Comparison of ENCODE assay signal across 8 cellular contexts in genomic region chr13:80342541-80343371, GRCh38. TPM values are rescaled to one million over a fixed set of nuclear protein-coding genes. Genes with fewer than 3 reads are reported as not detected.
DNase-seq lines count a peak whose midpoint lies in the region; ATAC-seq, FAIRE-seq and TF ChIP-seq lines count a peak whose summit lies in the region.

No MANE protein-coding gene starts in this region.

- H4K5ac ChIP-seq in H9 (ENCODE audit: insufficient read length, low read depth, low read length), result no peak overlapping the region

- CTCF ChIA-PET in GM12878 (lab: Yijun Ruan, JAX), result interaction anchor here (0.5 to 12.2 kb wide), 48 partner anchors 12 to 805 kb away, joined by 3 to 228 read pairs (median 4); no protein-coding TSS in a partner anchor

- H3K27me3 ChIP-seq in GM06990 (replicated peaks; ENCODE audit: control insufficient read depth, insufficient read depth, low read length) (no peaks in the 10 kb centered on the region), H9 (ENCODE audit: insufficient read depth, low read length) (no peaks in the 10 kb centered on the region), MM.1S (replicated peaks; ENCODE audit: insufficient read depth, low read length) (peaks cover 5% of the 10 kb centered on the region; the same call in 1 of the 2 replicates), GM12878 (replicated peaks in 1 of 2; ENCODE audit: control insufficient read depth in 2 of 2, insufficient read depth in 2 of 2, low read length in 1 of 2) (no peaks in the 10 kb centered on the region; a peak in 1 of 4 replicates), iPS DF 6.9 (ENCODE audit: control insufficient read depth, insufficient read depth, low read length) (no peaks in the 10 kb centered on the region), sigmoid colon (no peaks in the 10 kb centered on the region)

- no peak for FAIRE-seq in GM12878 (lab: Jason Lieb, UNC)

- peaks cover 8% of the 10 kb centered on the region for H3K27me3 Mint-ChIP-seq in H9 (ENCODE audit: low read depth)

- peaks cover 15 to 35% of the 10 kb centered on the region in 2 experiments for H3K4me1 Mint-ChIP-seq in H9

- POLR2A ChIA-PET in GM12878 (lab: Charles Lee), result interaction anchor here (0.6 to 10.1 kb wide), 16 partner anchors 14 to 668 kb away, joined by 3 to 147 read pairs (median 3); no protein-coding TSS in a partner anchor

- H3K23ac ChIP-seq in H9 (ENCODE audit: insufficient read length, low read depth, low read length), result no peak overlapping the region

- H3T11ph ChIP-seq in H9 (ENCODE audit: low read length), result no peak overlapping the region

- RAD21 ChIA-PET in GM12878 (lab: Charles Lee; ENCODE audit: unreplicated experiment), result interaction anchor here (0.6 to 11.5 kb wide), 52 partner anchors 10 to 919 kb away, joined by 3 to 347 read pairs (median 4); no protein-coding TSS in a partner anchor

- H3K9me3 Mint-ChIP-seq in H9, result peaks cover 0 to 3% of the 10 kb centered on the region in 2 experiments; a peak in 2 of 5 replicates

- H3K4me1 ChIP-seq in H9 (ENCODE audit: insufficient read depth, low read length) (no peaks in the 10 kb centered on the region), MM.1S (ENCODE audit: low read length) (no peaks in the 10 kb centered on the region), GM12878 (ENCODE audit: control insufficient read depth, insufficient read depth, low read length) (no peaks in the 10 kb centered on the region), iPS DF 6.9 (ENCODE audit: control insufficient read depth, insufficient read depth, low read length) (0 out of 2 replicates have a peak, but pooled peaks cover 1% of the 10 kb centered on the region), sigmoid colon (peaks cover 0 to 13% (median 10%) of the 10 kb centered on the region in 4 donors)

- DNase-seq in GM06990 (ENCODE audit: extremely low read depth, insufficient read length), result peak; percentile 81
- peak; percentile 86 for DNase-seq in H9
- DNase-seq in MM.1S, result peak; percentile 76
- DNase-seq in T1000 (lab: John Stamatoyannopoulos, UW), result peak; percentile 35
- DNase-seq in GM12878 (ENCODE audit: low read depth, low spot score), result no peak
- no peak for DNase-seq in iPS DF 6.9 (ENCODE audit: low read depth, low spot score)
- peak; percentile 90 for DNase-seq in sigmoid colon
- no peak for DNase-seq in NCI-H2029 treated with DMSO at 0.1 percent for 48 hours (lab: John Stamatoyannopoulos, UW)

- no peak overlapping the region for H4K8ac ChIP-seq in H9 (replicated peaks; ENCODE audit: insufficient read length, low read depth, low read length)

- peaks cover 21% of the 10 kb centered on the region for H3K23me2 ChIP-seq in H9 (ENCODE audit: insufficient read length, low read depth, low read length, poor library complexity, severe bottlenecking)

- H3K36me3 ChIP-seq in GM06990 (ENCODE audit: control insufficient read depth, insufficient read depth, low read length) (no peaks in the 10 kb centered on the region), MM.1S (replicated peaks; ENCODE audit: insufficient read depth, low read length) (no peaks in the 10 kb centered on the region), GM12878 (ENCODE audit: control insufficient read depth in 2 of 2, insufficient read depth in 2 of 2, low read length in 1 of 2) (no peaks in the 10 kb centered on the region), iPS DF 6.9 (ENCODE audit: control insufficient read depth, insufficient read depth, low read length) (no peaks in the 10 kb centered on the region), sigmoid colon (no peaks in the 10 kb centered on the region)

- no peaks in the 10 kb centered on the region for H3K79me1 ChIP-seq in H9 (ENCODE audit: insufficient read depth, low read depth, low read length, poor library complexity, severe bottlenecking)

- no peak overlapping the region for H3K56ac ChIP-seq in H9 (ENCODE audit: insufficient read length, low read depth, low read length)

- no peak for TF ChIP-seq EP300 in GM12878 (IDR thresholded peaks at IDR 0.05; ENCODE audit: borderline replicate concordance in 1 of 2, control insufficient read depth in 1 of 2, low read depth in 2 of 2, low read length in 2 of 2)
- TF ChIP-seq EP300 in sigmoid colon (IDR thresholded peaks at IDR 0.05), result no peak

- H3K79me2 ChIP-seq in H9 (ENCODE audit: insufficient read depth, low read length) (peaks cover 29% of the 10 kb centered on the region), MM.1S (ENCODE audit: low read length) (no peaks in the 10 kb centered on the region), GM12878 (ENCODE audit: control insufficient read depth, insufficient read depth, low read length) (peaks cover 9% of the 10 kb centered on the region)

- BruUV-seq in GM12878 (replicated peaks; lab: Mats Ljungman, UMichigan), result no TSS peak

- H2BK15ac ChIP-seq in H9 (ENCODE audit: low read depth, low read length), result no peak overlapping the region

- peaks cover 5% of the 10 kb centered on the region; the same call in 1 of the 2 replicates for H3F3A ChIP-seq in MM.1S (ENCODE audit: insufficient read depth, low read length)

- H3K4ac ChIP-seq in H9 (ENCODE audit: low read depth, low read length), result no peak overlapping the region

- no peak for TF ChIP-seq POLR2A in GM12878 (IDR thresholded peaks at IDR 0.05; ENCODE audit: low read depth, low read length)
- TF ChIP-seq POLR2A in sigmoid colon (IDR thresholded peaks at IDR 0.05), result peak in 1 of 2 donors; percentile 23

- peak overlapping the region; percentile 12 for H2BK12ac ChIP-seq in H9 (ENCODE audit: insufficient read length, low read depth, low read length)

- WGBS in H9 (ENCODE audit: extremely low coverage, insufficient read length, low lambda C conversion rate), result no CpG with 5 or more reads among the region's 57 CpGs
- WGBS in GM12878 (ENCODE audit: insufficient coverage, insufficient replicate concordance, low lambda C conversion rate, missing lambda C conversion rate), result 16% methylated on average over 57 of the region's 57 CpGs
- no CpG with 5 or more reads among the region's 57 CpGs for WGBS in iPS DF 6.9 (ENCODE audit: insufficient coverage, insufficient read length)
- 1% methylated on average over 57 of the region's 57 CpGs for WGBS in sigmoid colon, 2 donors

- ATAC-seq in GM12878, result peak; percentile 51

- H3K27ac Mint-ChIP-seq in H9, result peak overlapping the region; percentile 79 to 95 (median 94)

- SMC1A ChIA-PET in GM12878 (lab: Charles Lee; ENCODE audit: uncharacterized antibody, unreplicated experiment), result interaction anchor here (0.7 to 12.6 kb wide), 52 partner anchors 7 to 709 kb away, joined by 3 to 360 read pairs (median 4); no protein-coding TSS in a partner anchor

- H2AFZ ChIP-seq in H9 (ENCODE audit: low read length), result no peak overlapping the region
- H2AFZ ChIP-seq in MM.1S (ENCODE audit: low read length), result peak overlapping the region; percentile 82
- peak overlapping the region; percentile 78 for H2AFZ ChIP-seq in GM12878 (ENCODE audit: control insufficient read depth, low read depth, low read length)

- H3K9ac ChIP-seq in H9 (ENCODE audit: extremely low read depth, insufficient read length, low read length) (peak overlapping the region; percentile 67), MM.1S (ENCODE audit: low read length) (no peak overlapping the region; the same call in 1 of the 2 replicates), GM12878 (ENCODE audit: control insufficient read depth, insufficient read depth, low read length) (no peak overlapping the region)

- H3K4me3 ChIP-seq in GM06990 (replicated peaks; ENCODE audit: low read depth, low read length), result peak overlapping the region; percentile 37
- H3K4me3 ChIP-seq in MM.1S (ENCODE audit: low read length), result peak overlapping the region; percentile 75
- H3K4me3 ChIP-seq in GM12878, result peak overlapping the region; percentile 43; the same call in 1 of the 2 replicates
- peak overlapping the region; percentile 49; the same call in 1 of the 2 replicates for H3K4me3 ChIP-seq in iPS DF 6.9 (ENCODE audit: low read length)
- peak overlapping the region; percentile 63 to 73 (median 67) for H3K4me3 ChIP-seq in sigmoid colon

- H2BK5ac ChIP-seq in H9 (ENCODE audit: insufficient read length, low read length), result no peak overlapping the region

- intact Hi-C loops in GM12878 (cut with micrococcal nuclease; ENCODE audit: unreplicated experiment), result loop anchor here (2.0 to 5.0 kb wide), 8 partner anchors 20 to 675 kb away; no protein-coding TSS in a partner anchor
- intact Hi-C loops in sigmoid colon (cut with DNase I), result loop anchor here (10.0 kb wide), 2 partner anchors 668 to 672 kb away; no protein-coding TSS in a partner anchor

- H3K9me3 ChIP-seq in H9 (ENCODE audit: control insufficient read depth, low read depth, low read length) (no peaks in the 10 kb centered on the region), MM.1S (replicated peaks; ENCODE audit: insufficient read depth, low read length) (no peaks in the 10 kb centered on the region), GM12878 (replicated peaks; ENCODE audit: control insufficient read depth, insufficient read depth, low read length) (no peaks in the 10 kb centered on the region), iPS DF 6.9 (ENCODE audit: control insufficient read depth, insufficient read depth, low read length) (no peaks in the 10 kb centered on the region), sigmoid colon (no peaks in the 10 kb centered on the region)

- peaks cover 0 to 8% (median 3%) of the 10 kb centered on the region in 3 experiments; a peak in 4 of 7 replicates for H3K36me3 Mint-ChIP-seq in H9 (ENCODE audit: insufficient read depth in 1 of 3, low read depth in 3 of 3)

- H2AK5ac ChIP-seq in H9 (ENCODE audit: insufficient read length, low read length), result no peak overlapping the region

- no peak overlapping the region for H2BK20ac ChIP-seq in H9 (ENCODE audit: low read depth, low read length, poor library complexity, severe bottlenecking)

- H3K14ac ChIP-seq in H9 (ENCODE audit: insufficient read depth, low read length), result peak overlapping the region; percentile 84; the same call in 1 of the 2 replicates

- in situ Hi-C loops in GM12878 (cut with MboI), result no loop called here

- peaks cover 2% of the 10 kb centered on the region for H4K20me1 ChIP-seq in H9 (ENCODE audit: control insufficient read depth, insufficient read depth, insufficient read length)
- H4K20me1 ChIP-seq in MM.1S (ENCODE audit: insufficient read depth, low read length), result no peaks in the 10 kb centered on the region
- no peaks in the 10 kb centered on the region for H4K20me1 ChIP-seq in GM12878 (ENCODE audit: control insufficient read depth, insufficient read depth)

- peak overlapping the region; percentile 77 for H3K18ac ChIP-seq in H9 (ENCODE audit: insufficient read length, low read depth, low read length)

- peak; percentile 83 for TF ChIP-seq RAD21 in GM12878 (IDR thresholded peaks at IDR 0.05; ENCODE audit: insufficient read depth, low read depth, low read length)

- H2BK120ac ChIP-seq in H9 (ENCODE audit: low read depth, low read length, poor library complexity, severe bottlenecking), result no peak overlapping the region

- H4K91ac ChIP-seq in H9 (ENCODE audit: insufficient read length, low read depth, low read length), result no peak overlapping the region

- no peaks in the 10 kb centered on the region for H3K9me2 ChIP-seq in MM.1S (replicated peaks; ENCODE audit: insufficient read depth, low read length)

- H3K4me2 ChIP-seq in H9 (ENCODE audit: insufficient read depth, insufficient read length, low read length), result peak overlapping the region; percentile 76
- peak overlapping the region; percentile 99 for H3K4me2 ChIP-seq in MM.1S (ENCODE audit: low read depth, low read length)
- peak overlapping the region; percentile 41 for H3K4me2 ChIP-seq in GM12878 (ENCODE audit: control insufficient read depth, insufficient read depth)

- peak overlapping the region in 1 of 2 experiments; percentile 87; a peak in 3 of 5 replicates for H3K4me3 Mint-ChIP-seq in H9

- TF ChIP-seq CTCF in GM06990 (IDR thresholded peaks at IDR 0.05; ENCODE audit: insufficient read depth, low read length, poor library complexity, severe bottlenecking), result peak; percentile 77
- peak; percentile 99 for TF ChIP-seq CTCF in H9 (conservative IDR thresholded peaks at IDR 0.05)
- TF ChIP-seq CTCF in MM.1S (IDR thresholded peaks at IDR 0.05; ENCODE audit: low read length), result peak; percentile 83
- peak; percentile 91 to 95 (median 94) for TF ChIP-seq CTCF in GM12878 (IDR thresholded peaks at IDR 0.05 in 2 of 3, conservative IDR thresholded peaks at IDR 0.05 in 1 of 3; ENCODE audit: control insufficient read depth in 2 of 3, extremely low read depth in 1 of 3, insufficient read depth in 1 of 3, low read depth in 3 of 3, low read length in 3 of 3)
- peak; percentile 78 to 98 (median 90) for TF ChIP-seq CTCF in sigmoid colon (IDR thresholded peaks at IDR 0.05)

- H3K27ac ChIP-seq in H9 (ENCODE audit: insufficient read length, low read depth, low read length), result no peak overlapping the region
- no peak overlapping the region for H3K27ac ChIP-seq in MM.1S (ENCODE audit: low read length)
- H3K27ac ChIP-seq in GM12878 (ENCODE audit: control insufficient read depth, insufficient read depth), result no peak overlapping the region
- no peak overlapping the region for H3K27ac ChIP-seq in iPS DF 6.9 (ENCODE audit: low read length)
- peak overlapping the region; percentile 88 to 92 (median 90) for H3K27ac ChIP-seq in sigmoid colon

RNA-seq across cellular contexts. Expression of gene SPRY2, which starts 1.8 kb away (rescaled TPM):
- total RNA-seq in H9 (2021) (55.4 and 56.4 TPM in 2 replicates), GM12878 (2014; rRNA removed) (10.0 TPM in 2 replicates), GM12878 (2014; rRNA removed; fragmentation: Illumina TruSeq; extraction: Trizol) (8.2 and 8.5 TPM in 2 replicates), GM12878 (2021) (19.5 and 19.8 TPM in 2 replicates), sigmoid colon (10 to 100 TPM; 32.3 to 74.2 (median 47.6) TPM)
- total RNA-seq in GM12878 (2013; cell fraction: nucleolus; rRNA removed), result 36.0 and 37.1 TPM in 2 replicates
- polyA plus RNA-seq in GM12878 (2011; ENCODE audit: low read depth), result 1.4 TPM
- polyA plus RNA-seq in GM12878 (2011; rRNA removed) (73.3 and 82.1 TPM in 2 replicates), GM12878 (2014; fragmentation: Illumina TruSeq; extraction: Trizol) (15.1 and 17.0 TPM in 2 replicates), GM12878 (2014; fragmentation: Nextera tagmentation; extraction: Ambion mirVana) (1 to 10 TPM; 5.3 to 7.1 TPM), GM12878 (2014; rRNA removed) (14.0 and 14.5 TPM in 2 replicates), GM12878 (2016; fragmentation: Nextera tagmentation; extraction: Ambion mirVana) (1 to 10 TPM; 1.8 to 2.1 TPM), sigmoid colon (10 to 100 TPM; 27.7 to 48.0 (median 33.1) TPM)
- polyA plus RNA-seq in GM12878 (2011; cell fraction: cytosol; rRNA removed), result 90.8 and 109 TPM in 2 replicates
- polyA plus RNA-seq in GM12878 (2011; cell fraction: nucleus; rRNA removed), result 115 and 120 TPM in 2 replicates
- 1.5 and 2.1 TPM in 2 replicates for polyA plus RNA-seq in GM12878 (2012)
- 147 and 158 TPM in 2 replicates for polyA minus RNA-seq in GM12878 (2011; rRNA and poly(A)+ RNA removed)
- 34.2 and 41.2 TPM in 2 replicates for polyA minus RNA-seq in GM12878 (2011; cell fraction: cytosol; rRNA and poly(A)+ RNA removed)
- polyA minus RNA-seq in GM12878 (2011; cell fraction: nucleus; rRNA and poly(A)+ RNA removed), result 88.0 and 122 TPM in 2 replicates

Comparison
In these comparisons a context has a peak if more than half of its experiments do, and no peak if none do; other contexts are left out.
1. DNase-seq: peak in GM06990 (single experiment), H9 (single experiment), MM.1S (single experiment), T1000 (single experiment) and sigmoid colon (single experiment); none in GM12878 (single experiment), iPS DF 6.9 (single experiment) and NCI-H2029 treated with DMSO at 0.1 percent for 48 hours (single experiment).
2. H3K27ac ChIP-seq: peak in sigmoid colon (4 of 4); none in H9 (single experiment), MM.1S (single experiment), GM12878 (single experiment) and iPS DF 6.9 (single experiment).
3. H3K4me2 ChIP-seq: peak in every context shown above with its lines; median percentile 99 in MM.1S; 76 in H9; 41 in GM12878.
4. Peak in every context shown above with its lines, with median percentiles within 50 percentile points of each other: H3K4me3 ChIP-seq and CTCF ChIP-seq.